Comparison of ENCODE assay signal across 8 cellular contexts in the genomic region with DNA sequence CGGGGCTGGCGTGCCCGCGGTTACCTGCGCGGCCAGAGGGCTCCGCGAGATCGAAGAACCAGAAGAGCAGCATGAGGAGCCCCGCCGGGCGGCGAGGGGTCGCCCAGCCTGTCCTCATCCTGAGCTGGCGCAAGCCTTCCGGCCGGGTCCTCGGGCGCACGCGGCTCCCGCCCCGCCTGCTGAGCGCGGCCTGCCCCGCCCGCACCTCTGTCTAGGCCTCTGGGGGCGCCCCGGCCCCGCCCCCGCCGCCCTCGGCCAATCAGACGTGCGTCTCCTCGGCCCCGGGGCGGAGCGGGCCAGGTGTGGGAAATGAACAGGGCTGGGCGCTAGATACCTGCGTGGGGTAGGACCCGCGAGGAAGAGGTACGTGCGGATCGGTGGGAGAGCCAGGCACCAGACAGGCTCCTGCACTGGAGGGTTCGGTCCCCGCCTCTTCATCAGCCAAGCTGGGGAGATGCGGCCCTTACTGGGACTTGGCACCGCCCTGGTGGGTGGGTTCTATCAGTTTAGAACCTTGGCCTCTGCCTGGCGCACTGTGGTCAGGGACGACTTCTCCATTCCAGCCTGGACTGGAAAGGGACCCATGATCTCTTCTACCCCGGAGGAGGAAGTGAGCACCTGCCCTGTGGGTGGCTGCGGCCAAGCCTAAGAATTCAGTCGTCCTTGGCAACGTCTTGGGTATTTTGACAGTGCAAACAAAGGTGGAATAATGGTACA. TPM values are rescaled to one million over a fixed set of nuclear protein-coding genes. Genes with fewer than 3 reads are reported as not detected.
DNase-seq lines count a peak whose midpoint lies in the region; ATAC-seq and TF ChIP-seq lines count a peak whose summit lies in the region.

LY75 (minus strand) TSS at position 192 of the 717 bp plus-strand sequence.

- peaks cover 10% of the 10 kb centered on the region for H3F3A ChIP-seq in MM.1S (ENCODE audit: insufficient read depth, low read length)

- H3K4me3 Mint-ChIP-seq in naive thymus-derived CD8-positive, alpha-beta T cell: peak within 1 kb of the TSS; percentile 94 to 100 (median 100)
- H3K4me3 Mint-ChIP-seq in stimulated activated naive B cell treated with anti-CD40 and anti-IgM and Interleukin-4, amounts not matched to agents 10 μg/mL and 1 μg/mL and 100 μg/mL, for 72 hours: peak within 1 kb of the TSS; percentile 97 to 99

- peak within 1 kb of the TSS; percentile 98 to 100 (median 99) for H3K27ac Mint-ChIP-seq in naive thymus-derived CD8-positive, alpha-beta T cell
- H3K27ac Mint-ChIP-seq in stimulated activated naive B cell treated with anti-CD40 and anti-IgM and Interleukin-4, amounts not matched to agents 10 μg/mL and 1 μg/mL and 100 μg/mL, for 72 hours: peak within 1 kb of the TSS; percentile 99

- H3K27ac ChIP-seq in MM.1S (ENCODE audit: low read length): peak within 1 kb of the TSS; percentile 70; the same call in 1 of the 2 replicates

- H3K4me1 ChIP-seq in MM.1S (ENCODE audit: low read length): peaks cover 16% of the 10 kb centered on the region

- H3K9me3 Mint-ChIP-seq in naive thymus-derived CD8-positive, alpha-beta T cell: no peaks in the 10 kb centered on the region
- peaks cover 3 to 4% of the 10 kb centered on the region in 2 donors for H3K9me3 Mint-ChIP-seq in stimulated activated naive B cell treated with anti-CD40 and anti-IgM and Interleukin-4, amounts not matched to agents 10 μg/mL and 1 μg/mL and 100 μg/mL, for 72 hours

- no peaks in the 10 kb centered on the region; the same call in 1 of the 2 replicates for H3K36me3 ChIP-seq in GM06990 (ENCODE audit: control insufficient read depth, insufficient read depth, low read length)
- no peaks in the 10 kb centered on the region for H3K36me3 ChIP-seq in MM.1S (replicated peaks; ENCODE audit: insufficient read depth, low read length)

- peak; percentile 94 for DNase-seq in GM06990 (ENCODE audit: extremely low read depth, insufficient read length)
- DNase-seq in MM.1S: peak; percentile 93
- DNase-seq in activated CD8-positive, alpha-beta memory T cell treated with anti-CD3 and anti-CD28 coated beads for 24 hours: peak; percentile 91
- peak; percentile 38 to 41 for DNase-seq in erythroblast (lab: John Stamatoyannopoulos, UW)
- peak; percentile 78 to 91 (median 84) for DNase-seq in naive thymus-derived CD8-positive, alpha-beta T cell
- DNase-seq in stimulated activated naive B cell treated with anti-CD40 and anti-IgM and Interleukin-4, amounts not matched to agents 10 μg/mL and 1 μg/mL and 100 μg/mL, for 72 hours: peak; percentile 93
- no peak for DNase-seq in occipital lobe (lab: John Stamatoyannopoulos, UW)

- peak within 1 kb of the TSS; percentile 86 for H3K9ac ChIP-seq in MM.1S (ENCODE audit: low read length)

- peaks cover 39% of the 10 kb centered on the region for H3K79me2 ChIP-seq in MM.1S (ENCODE audit: low read length)

- no peaks in the 10 kb centered on the region for H4K20me1 ChIP-seq in MM.1S (ENCODE audit: insufficient read depth, low read length)

- ATAC-seq in GM21723 (IDR thresholded peaks at IDR 0.05; ENCODE audit: unreplicated experiment): peak; percentile 85
- peak; percentile 79 to 83 for ATAC-seq in naive thymus-derived CD8-positive, alpha-beta T cell
- ATAC-seq in stimulated activated naive B cell treated with anti-CD40 and anti-IgM and Interleukin-4, amounts not matched to agents 10 μg/mL and 1 μg/mL and 100 μg/mL, for 72 hours (replicated peaks): peak; percentile 76 to 82

- H3K4me3 ChIP-seq in GM06990 (replicated peaks; ENCODE audit: low read depth, low read length): peak within 1 kb of the TSS; percentile 76
- H3K4me3 ChIP-seq in MM.1S (ENCODE audit: low read length): peak within 1 kb of the TSS; percentile 89

- H3K27me3 Mint-ChIP-seq in naive thymus-derived CD8-positive, alpha-beta T cell: peaks cover 0 to 3% (median 0%) of the 10 kb centered on the region in 5 donors
- H3K27me3 Mint-ChIP-seq in stimulated activated naive B cell treated with anti-CD40 and anti-IgM and Interleukin-4, amounts not matched to agents 10 μg/mL and 1 μg/mL and 100 μg/mL, for 72 hours: no peaks in the 10 kb centered on the region

- peaks cover 25 to 45% (median 38%) of the 10 kb centered on the region in 4 donors for H3K4me1 Mint-ChIP-seq in naive thymus-derived CD8-positive, alpha-beta T cell
- peaks cover 48 to 80% of the 10 kb centered on the region in 2 donors for H3K4me1 Mint-ChIP-seq in stimulated activated naive B cell treated with anti-CD40 and anti-IgM and Interleukin-4, amounts not matched to agents 10 μg/mL and 1 μg/mL and 100 μg/mL, for 72 hours

- peak within 1 kb of the TSS; percentile 81 for H2AFZ ChIP-seq in MM.1S (ENCODE audit: low read length)

- POLR2A ChIA-PET in naive thymus-derived CD8-positive, alpha-beta T cell (lab: Charles Lee): interaction anchor here (0.6 to 2.0 kb wide), 9 partner anchors 10 to 619 kb away, joined by 3 to 18 read pairs (median 4); partner anchors contain the start of genes MARCHF7 and WDSUB1

- no peaks in the 10 kb centered on the region for H3K9me2 ChIP-seq in MM.1S (replicated peaks; ENCODE audit: insufficient read depth, low read length)

- no peaks in the 10 kb centered on the region for H3K9me3 ChIP-seq in MM.1S (replicated peaks; ENCODE audit: insufficient read depth, low read length)

- H3K27me3 ChIP-seq in GM06990 (replicated peaks; ENCODE audit: control insufficient read depth, insufficient read depth, low read length) (no peaks in the 10 kb centered on the region), MM.1S (replicated peaks; ENCODE audit: insufficient read depth, low read length) (no peaks in the 10 kb centered on the region)

- H3K36me3 Mint-ChIP-seq in naive thymus-derived CD8-positive, alpha-beta T cell: peaks cover 0 to 14% (median 8%) of the 10 kb centered on the region in 3 donors
- H3K36me3 Mint-ChIP-seq in stimulated activated naive B cell treated with anti-CD40 and anti-IgM and Interleukin-4, amounts not matched to agents 10 μg/mL and 1 μg/mL and 100 μg/mL, for 72 hours: peaks cover 44 to 64% of the 10 kb centered on the region in 2 donors

- peak within 1 kb of the TSS; percentile 88 for H3K4me2 ChIP-seq in MM.1S (ENCODE audit: low read depth, low read length)

- TF ChIP-seq CTCF in GM06990 (IDR thresholded peaks at IDR 0.05; ENCODE audit: insufficient read depth, low read length, poor library complexity, severe bottlenecking) (no peak), MM.1S (IDR thresholded peaks at IDR 0.05; ENCODE audit: low read length) (no peak)

- no peak for TF ChIP-seq POLR2A in erythroblast (IDR thresholded peaks at IDR 0.05; ENCODE audit: low read length)

RNA-seq across cellular contexts. Expression of gene LY75, which starts in this region (rescaled TPM):
- total RNA-seq in naive thymus-derived CD8-positive, alpha-beta T cell: 10 to 100 TPM; 53.0 to 53.2 TPM
- 10 to 100 TPM; 38.1 to 47.3 (median 43.0) TPM for polyA plus RNA-seq in naive thymus-derived CD8-positive, alpha-beta T cell
- 0.94 TPM for total RNA-seq in occipital lobe

Comparison
In these comparisons a context has a peak if more than half of its experiments do, and no peak if none do; other contexts are left out.
1. RNA of gene LY75 (total RNA-seq): 53.0 to 53.2 TPM in naive thymus-derived CD8-positive, alpha-beta T cell; 0.94 TPM in occipital lobe (single experiment); every median in the first group is over 10 times any median in the second.
2. Peak in every context shown above with its lines, with median percentiles within 50 percentile points of each other: ATAC-seq.